ENCODE assay signal across 1 cellular context in the genomic region with DNA sequence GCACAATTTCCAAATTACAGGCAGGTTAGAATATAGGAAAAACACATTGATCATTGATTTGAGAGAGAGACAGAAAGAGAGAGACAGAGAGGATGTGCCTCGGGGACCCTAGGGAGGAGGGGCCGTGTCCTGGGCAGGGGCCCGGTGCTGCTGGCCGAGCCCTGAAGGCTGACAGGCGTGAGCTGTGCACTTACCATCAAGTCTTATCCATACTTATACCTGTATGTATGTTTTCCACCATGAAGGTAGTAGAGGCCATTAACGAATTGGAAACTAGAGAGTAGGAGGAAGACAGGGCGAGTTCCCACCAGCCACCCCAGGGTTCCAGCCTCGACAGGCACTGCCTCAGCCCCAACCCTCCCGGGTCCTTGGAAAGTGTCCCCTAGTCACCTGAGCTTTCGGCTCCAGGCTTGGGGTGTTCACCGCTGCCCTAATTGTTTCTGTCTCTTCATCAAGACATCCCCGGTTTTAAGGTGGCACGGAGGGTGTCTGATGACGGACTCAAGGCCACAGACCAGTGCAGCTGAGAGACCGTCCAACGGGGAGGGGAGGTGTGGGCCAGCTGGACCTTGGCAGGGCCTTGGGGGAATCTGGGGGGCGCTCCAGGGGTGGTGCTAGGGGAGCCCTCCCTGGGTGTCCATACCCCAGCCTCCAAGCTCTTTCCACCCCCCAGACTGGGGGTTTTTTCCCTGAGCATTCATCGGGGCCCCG.
TF ChIP-seq lines count a peak whose summit lies in the region.

No MANE protein-coding gene starts in this region.

TF ChIP-seq in HCT116, 20 proteins besides CTCF, POLR2A, EP300 and RAD21 (continued from another document):
- TF ChIP-seq, protein P1, sequence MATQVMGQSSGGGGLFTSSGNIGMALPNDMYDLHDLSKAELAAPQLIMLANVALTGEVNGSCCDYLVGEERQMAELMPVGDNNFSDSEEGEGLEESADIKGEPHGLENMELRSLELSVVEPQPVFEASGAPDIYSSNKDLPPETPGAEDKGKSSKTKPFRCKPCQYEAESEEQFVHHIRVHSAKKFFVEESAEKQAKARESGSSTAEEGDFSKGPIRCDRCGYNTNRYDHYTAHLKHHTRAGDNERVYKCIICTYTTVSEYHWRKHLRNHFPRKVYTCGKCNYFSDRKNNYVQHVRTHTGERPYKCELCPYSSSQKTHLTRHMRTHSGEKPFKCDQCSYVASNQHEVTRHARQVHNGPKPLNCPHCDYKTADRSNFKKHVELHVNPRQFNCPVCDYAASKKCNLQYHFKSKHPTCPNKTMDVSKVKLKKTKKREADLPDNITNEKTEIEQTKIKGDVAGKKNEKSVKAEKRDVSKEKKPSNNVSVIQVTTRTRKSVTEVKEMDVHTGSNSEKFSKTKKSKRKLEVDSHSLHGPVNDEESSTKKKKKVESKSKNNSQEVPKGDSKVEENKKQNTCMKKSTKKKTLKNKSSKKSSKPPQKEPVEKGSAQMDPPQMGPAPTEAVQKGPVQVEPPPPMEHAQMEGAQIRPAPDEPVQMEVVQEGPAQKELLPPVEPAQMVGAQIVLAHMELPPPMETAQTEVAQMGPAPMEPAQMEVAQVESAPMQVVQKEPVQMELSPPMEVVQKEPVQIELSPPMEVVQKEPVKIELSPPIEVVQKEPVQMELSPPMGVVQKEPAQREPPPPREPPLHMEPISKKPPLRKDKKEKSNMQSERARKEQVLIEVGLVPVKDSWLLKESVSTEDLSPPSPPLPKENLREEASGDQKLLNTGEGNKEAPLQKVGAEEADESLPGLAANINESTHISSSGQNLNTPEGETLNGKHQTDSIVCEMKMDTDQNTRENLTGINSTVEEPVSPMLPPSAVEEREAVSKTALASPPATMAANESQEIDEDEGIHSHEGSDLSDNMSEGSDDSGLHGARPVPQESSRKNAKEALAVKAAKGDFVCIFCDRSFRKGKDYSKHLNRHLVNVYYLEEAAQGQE (IDR thresholded peaks at IDR 0.05; ENCODE audit: low read depth) = no peak
- TF ChIP-seq SP1 (IDR thresholded peaks at IDR 0.05; ENCODE audit: low read depth) = no peak
